ENCODE assay signal across 8 cellular contexts in the genomic region with DNA sequence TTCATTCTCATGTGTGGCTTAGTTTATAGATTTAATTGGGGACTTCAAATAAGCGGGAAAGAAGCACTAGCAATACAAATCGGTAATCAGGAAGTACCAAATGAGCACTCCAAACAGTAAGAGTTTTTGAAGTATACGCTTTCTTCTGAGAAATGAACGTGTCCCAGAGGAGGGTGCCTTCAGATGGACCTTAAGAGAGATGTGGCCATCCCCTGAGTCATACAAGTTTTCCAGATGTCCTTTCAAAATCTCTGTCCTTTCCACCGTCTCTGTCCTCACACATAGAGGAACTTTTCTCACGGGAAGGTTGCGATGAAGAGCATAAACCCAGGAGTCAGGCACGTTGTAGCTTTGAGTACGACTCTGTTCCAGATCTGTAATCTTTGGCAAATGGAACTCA. TPM values are rescaled to one million over a fixed set of nuclear protein-coding genes. Genes with fewer than 3 reads are reported as not detected.
A peak's percentile ranks its signal among the peaks of the same experiment; 100 is the strongest.
DNase-seq lines count a peak whose midpoint lies in the region; ATAC-seq and TF ChIP-seq lines count a peak whose summit lies in the region.

No MANE protein-coding gene starts in this region.

- CTCF ChIA-PET in activated CD4-positive, alpha-beta T cell treated with anti-CD3 and anti-CD28 coated beads, Interleukin-2, amount 10 ng/mL, durations not matched to agents 7 days and 5 days (lab: Charles Lee) = no interaction called here

- peak overlapping the region; percentile 92 for H3K27ac Mint-ChIP-seq in activated CD4-positive, alpha-beta T cell treated with anti-CD3 and anti-CD28 coated beads, Interleukin-2, amount 10 ng/mL, durations not matched to agents 7 days and 5 days

- no peak for DNase-seq in activated CD4-positive, alpha-beta T cell treated with anti-CD3 and anti-CD28 coated beads, Interleukin-2, amount 10 ng/mL, durations not matched to agents 7 days and 5 days
- no peak for DNase-seq in activated CD4-positive, alpha-beta T cell treated with anti-CD3 and anti-CD28 coated beads for 4 hours
- DNase-seq in stomach (no peak), left colon (no peak)

- 25 to 57% (median 38%) methylated on average over 9 of the region's 9 CpGs for WGBS in stomach, 5 donors

- peaks cover 7% of the 10 kb centered on the region for H3K27me3 Mint-ChIP-seq in activated CD4-positive, alpha-beta T cell treated with anti-CD3 and anti-CD28 coated beads, Interleukin-2, amount 10 ng/mL, durations not matched to agents 7 days and 5 days

- TF ChIP-seq CTCF in VCaP (conservative IDR thresholded peaks at IDR 0.05) = no peak
- TF ChIP-seq CTCF in stomach (IDR thresholded peaks at IDR 0.05) = peak in 1 of 7 experiments; percentile 5

- peak overlapping the region; percentile 72 for H3K4me3 Mint-ChIP-seq in activated CD4-positive, alpha-beta T cell treated with anti-CD3 and anti-CD28 coated beads, Interleukin-2, amount 10 ng/mL, durations not matched to agents 7 days and 5 days

- no peaks in the 10 kb centered on the region for H3K9me3 ChIP-seq in iPS-18a (ENCODE audit: control insufficient read depth, low read depth, low read length)
- no peaks in the 10 kb centered on the region for H3K9me3 ChIP-seq in stomach

- H3K36me3 ChIP-seq in iPS-18a (ENCODE audit: control insufficient read depth, low read depth, low read length) (no peaks in the 10 kb centered on the region), stomach (no peaks in the 10 kb centered on the region)

- intact Hi-C loops in stomach (cut with DNase I; ENCODE audit: low total_unique reads) = no loop called here
- intact Hi-C loops in left colon (cut with DNase I, micrococcal nuclease) = no loop called here

- no peak for TF ChIP-seq EP300 in stomach (IDR thresholded peaks at IDR 0.05)

- no peak for TF ChIP-seq POLR2A in stomach (IDR thresholded peaks at IDR 0.05)

- peaks cover 31% of the 10 kb centered on the region for H3K4me1 Mint-ChIP-seq in activated CD4-positive, alpha-beta T cell treated with anti-CD3 and anti-CD28 coated beads, Interleukin-2, amount 10 ng/mL, durations not matched to agents 7 days and 5 days

- H3K4me1 ChIP-seq in iPS-18a (ENCODE audit: control insufficient read depth, low read depth, low read length) = peaks cover 23% of the 10 kb centered on the region
- H3K4me1 ChIP-seq in stomach = peaks cover 15 to 45% (median 37%) of the 10 kb centered on the region in 4 donors

- H3K36me3 Mint-ChIP-seq in activated CD4-positive, alpha-beta T cell treated with anti-CD3 and anti-CD28 coated beads, Interleukin-2, amount 10 ng/mL, durations not matched to agents 7 days and 5 days (ENCODE audit: low read depth) = peaks cover 13% of the 10 kb centered on the region

- no peak for ATAC-seq in left colon
- no peak for ATAC-seq in GM18873 (IDR thresholded peaks at IDR 0.05; ENCODE audit: low FRiP score, unreplicated experiment)
- ATAC-seq in SK-N-SH treated with all-trans-retinoic acid at 6 μM for 48 hours = no peak

- H3K9me3 Mint-ChIP-seq in activated CD4-positive, alpha-beta T cell treated with anti-CD3 and anti-CD28 coated beads, Interleukin-2, amount 10 ng/mL, durations not matched to agents 7 days and 5 days = no peaks in the 10 kb centered on the region

- H3K27me3 ChIP-seq in iPS-18a (ENCODE audit: control insufficient read depth, insufficient read depth, low read length) (no peaks in the 10 kb centered on the region), stomach (no peaks in the 10 kb centered on the region)

- POLR2A ChIA-PET in activated CD4-positive, alpha-beta T cell treated with anti-CD3 and anti-CD28 coated beads, Interleukin-2, amount 10 ng/mL, durations not matched to agents 7 days and 5 days (lab: Charles Lee) = no interaction called here

- H3K27ac ChIP-seq in VCaP (peak overlapping the region; percentile 97), iPS-18a (ENCODE audit: low read length) (no peak overlapping the region), stomach (peak overlapping the region; percentile 76 to 98 (median 96))

- H3K4me3 ChIP-seq in iPS-18a (ENCODE audit: low read length) = peak overlapping the region; percentile 81
- peak overlapping the region; percentile 79 to 93 (median 83) for H3K4me3 ChIP-seq in stomach

- H3K9ac ChIP-seq in iPS-18a (ENCODE audit: low read length) = no peak overlapping the region

TF ChIP-seq in SK-N-SH treated with all-trans-retinoic acid at 6 μM for 48 hours, 23 proteins besides CTCF, POLR2A, EP300 and RAD21 (continues in another document):
- no peak for TF ChIP-seq ZNF565 (CRISPR knock-in tag; conservative IDR thresholded peaks at IDR 0.05; ENCODE audit: low read depth)
- no peak for TF ChIP-seq ESRRG (CRISPR knock-in tag; IDR thresholded peaks at IDR 0.05)
- TF ChIP-seq ZFP30 (CRISPR knock-in tag; IDR thresholded peaks at IDR 0.05) = no peak
- TF ChIP-seq ARNTL (CRISPR knock-in tag; IDR thresholded peaks at IDR 0.05; ENCODE audit: borderline replicate concordance, low read depth) = no peak
- TF ChIP-seq ZNF8 (CRISPR knock-in tag; IDR thresholded peaks at IDR 0.05) = no peak
- no peak for TF ChIP-seq ZC3H10 (CRISPR knock-in tag; IDR thresholded peaks at IDR 0.05)
- TF ChIP-seq PPARA (CRISPR knock-in tag; IDR thresholded peaks at IDR 0.05; ENCODE audit: borderline replicate concordance) = no peak
- TF ChIP-seq BACH2 (CRISPR knock-in tag; IDR thresholded peaks at IDR 0.05; ENCODE audit: borderline replicate concordance) = no peak
- TF ChIP-seq, protein P1, sequence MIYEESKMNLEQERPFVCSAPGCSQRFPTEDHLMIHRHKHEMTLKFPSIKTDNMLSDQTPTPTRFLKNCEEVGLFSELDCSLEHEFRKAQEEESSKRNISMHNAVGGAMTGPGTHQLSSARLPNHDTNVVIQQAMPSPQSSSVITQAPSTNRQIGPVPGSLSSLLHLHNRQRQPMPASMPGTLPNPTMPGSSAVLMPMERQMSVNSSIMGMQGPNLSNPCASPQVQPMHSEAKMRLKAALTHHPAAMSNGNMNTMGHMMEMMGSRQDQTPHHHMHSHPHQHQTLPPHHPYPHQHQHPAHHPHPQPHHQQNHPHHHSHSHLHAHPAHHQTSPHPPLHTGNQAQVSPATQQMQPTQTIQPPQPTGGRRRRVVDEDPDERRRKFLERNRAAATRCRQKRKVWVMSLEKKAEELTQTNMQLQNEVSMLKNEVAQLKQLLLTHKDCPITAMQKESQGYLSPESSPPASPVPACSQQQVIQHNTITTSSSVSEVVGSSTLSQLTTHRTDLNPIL (CRISPR knock-in tag; IDR thresholded peaks at IDR 0.05; ENCODE audit: low read depth) = no peak
- TF ChIP-seq CSDC2 (CRISPR knock-in tag; IDR thresholded peaks at IDR 0.05) = no peak
- TF ChIP-seq ISL1 (CRISPR knock-in tag; IDR thresholded peaks at IDR 0.05) = no peak
- TF ChIP-seq, protein P2, sequence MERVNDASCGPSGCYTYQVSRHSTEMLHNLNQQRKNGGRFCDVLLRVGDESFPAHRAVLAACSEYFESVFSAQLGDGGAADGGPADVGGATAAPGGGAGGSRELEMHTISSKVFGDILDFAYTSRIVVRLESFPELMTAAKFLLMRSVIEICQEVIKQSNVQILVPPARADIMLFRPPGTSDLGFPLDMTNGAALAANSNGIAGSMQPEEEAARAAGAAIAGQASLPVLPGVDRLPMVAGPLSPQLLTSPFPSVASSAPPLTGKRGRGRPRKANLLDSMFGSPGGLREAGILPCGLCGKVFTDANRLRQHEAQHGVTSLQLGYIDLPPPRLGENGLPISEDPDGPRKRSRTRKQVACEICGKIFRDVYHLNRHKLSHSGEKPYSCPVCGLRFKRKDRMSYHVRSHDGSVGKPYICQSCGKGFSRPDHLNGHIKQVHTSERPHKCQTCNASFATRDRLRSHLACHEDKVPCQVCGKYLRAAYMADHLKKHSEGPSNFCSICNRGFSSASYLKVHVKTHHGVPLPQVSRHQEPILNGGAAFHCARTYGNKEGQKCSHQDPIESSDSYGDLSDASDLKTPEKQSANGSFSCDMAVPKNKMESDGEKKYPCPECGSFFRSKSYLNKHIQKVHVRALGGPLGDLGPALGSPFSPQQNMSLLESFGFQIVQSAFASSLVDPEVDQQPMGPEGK (CRISPR knock-in tag; IDR thresholded peaks at IDR 0.05; ENCODE audit: borderline replicate concordance) = no peak
- TF ChIP-seq, protein P3, sequence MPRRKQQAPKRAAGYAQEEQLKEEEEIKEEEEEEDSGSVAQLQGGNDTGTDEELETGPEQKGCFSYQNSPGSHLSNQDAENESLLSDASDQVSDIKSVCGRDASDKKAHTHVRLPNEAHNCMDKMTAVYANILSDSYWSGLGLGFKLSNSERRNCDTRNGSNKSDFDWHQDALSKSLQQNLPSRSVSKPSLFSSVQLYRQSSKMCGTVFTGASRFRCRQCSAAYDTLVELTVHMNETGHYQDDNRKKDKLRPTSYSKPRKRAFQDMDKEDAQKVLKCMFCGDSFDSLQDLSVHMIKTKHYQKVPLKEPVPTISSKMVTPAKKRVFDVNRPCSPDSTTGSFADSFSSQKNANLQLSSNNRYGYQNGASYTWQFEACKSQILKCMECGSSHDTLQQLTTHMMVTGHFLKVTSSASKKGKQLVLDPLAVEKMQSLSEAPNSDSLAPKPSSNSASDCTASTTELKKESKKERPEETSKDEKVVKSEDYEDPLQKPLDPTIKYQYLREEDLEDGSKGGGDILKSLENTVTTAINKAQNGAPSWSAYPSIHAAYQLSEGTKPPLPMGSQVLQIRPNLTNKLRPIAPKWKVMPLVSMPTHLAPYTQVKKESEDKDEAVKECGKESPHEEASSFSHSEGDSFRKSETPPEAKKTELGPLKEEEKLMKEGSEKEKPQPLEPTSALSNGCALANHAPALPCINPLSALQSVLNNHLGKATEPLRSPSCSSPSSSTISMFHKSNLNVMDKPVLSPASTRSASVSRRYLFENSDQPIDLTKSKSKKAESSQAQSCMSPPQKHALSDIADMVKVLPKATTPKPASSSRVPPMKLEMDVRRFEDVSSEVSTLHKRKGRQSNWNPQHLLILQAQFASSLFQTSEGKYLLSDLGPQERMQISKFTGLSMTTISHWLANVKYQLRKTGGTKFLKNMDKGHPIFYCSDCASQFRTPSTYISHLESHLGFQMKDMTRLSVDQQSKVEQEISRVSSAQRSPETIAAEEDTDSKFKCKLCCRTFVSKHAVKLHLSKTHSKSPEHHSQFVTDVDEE (CRISPR knock-in tag; IDR thresholded peaks at IDR 0.05) = no peak

RNA-seq across cellular contexts. Expression of a gene that starts 1.7 kb away (rescaled TPM):
- total RNA-seq in activated CD4-positive, alpha-beta T cell treated with anti-CD3 and anti-CD28 coated beads, Interleukin-2, amount 10 ng/mL, durations not matched to agents 7 days and 5 days = 100 to 1,000 TPM; 141 to 158 TPM
- total RNA-seq in stomach (100 to 1,000 TPM in 1 of 5 donors, 10 to 100 TPM in 4; 26.2 to 233 (median 85.9) TPM), left colon (100 to 1,000 TPM; 118 to 123 TPM)
- polyA plus RNA-seq in stomach = 10 to 100 TPM; 18.9 to 54.7 (median 37.9) TPM
